In the genomic region with DNA sequence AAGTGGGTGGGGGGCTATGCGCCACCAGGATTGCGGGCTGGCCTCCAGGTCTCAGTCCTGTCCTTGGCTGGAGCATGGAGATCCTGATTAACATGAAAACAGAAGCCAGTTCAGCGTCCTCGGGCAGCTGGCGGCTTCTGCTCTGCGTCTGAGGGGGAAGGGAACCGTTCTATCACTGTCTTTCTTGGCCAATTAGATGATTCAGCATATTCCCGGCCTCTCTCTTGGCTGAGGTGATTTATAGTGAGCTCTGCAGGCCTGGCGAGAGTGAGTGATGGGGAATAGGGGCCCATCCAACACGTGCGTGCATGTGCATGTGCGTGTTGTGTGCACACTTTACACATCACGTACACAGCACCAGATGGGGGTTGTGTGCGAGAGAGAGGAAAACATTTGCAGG, we compare ENCODE assay signal across 10 cellular contexts.
DNase-seq lines count a peak whose midpoint lies in the region; FAIRE-seq and TF ChIP-seq lines count a peak whose summit lies in the region.
"Had no signal": no experiment of that assay in that cellular context is flagged by ENCODE, and none has a peak within 500 bp of the region (broad histone marks: within the 10 kb centered on the region; RNA-seq: fewer than 3 reads in every experiment).

No MANE protein-coding gene starts in this region.

- peak overlapping the region; percentile 25 for H2AFZ ChIP-seq in ACC112 (ENCODE audit: low read length, unreplicated experiment)

- intact Hi-C loops in colonic mucosa (cut with DNase I), result no loop called here

- no peaks in the 10 kb centered on the region for H3K9me3 ChIP-seq in colonic mucosa

- DNase-seq in NCI-H146 (lab: John Stamatoyannopoulos, UW), result peak; percentile 69
- peak; percentile 49 for DNase-seq in choroid plexus epithelial cell (ENCODE audit: low read depth)
- peak; percentile 69 for DNase-seq in medulla oblongata (ENCODE audit: extremely low spot score)
- DNase-seq in colonic mucosa, result no peak
- DNase-seq in D721Med (ENCODE audit: insufficient read length, low spot score), result no peak
- no peak for DNase-seq in RKO (ENCODE audit: low spot score)
- no peak for DNase-seq in COLO829 (ENCODE audit: low spot score)
- DNase-seq: activated CD4-positive, alpha-beta memory T cell treated with anti-CD3 and anti-CD28 coated beads, Interleukin-2, amount 10 ng/mL, durations not matched to agents 7 days and 5 days; NCI-H1048 had no signal

- H3K79me2 ChIP-seq in ACC112 (ENCODE audit: control insufficient read depth, insufficient read depth, low read length, unreplicated experiment), result no peaks in the 10 kb centered on the region

- FAIRE-seq in D721Med (lab: Jason Lieb, UNC), result no peak

- no peaks in the 10 kb centered on the region for H3K36me3 ChIP-seq in ACC112 (ENCODE audit: insufficient read depth, low read length)
- no peaks in the 10 kb centered on the region for H3K36me3 ChIP-seq in colonic mucosa

- no peaks in the 10 kb centered on the region for H3K4me1 ChIP-seq in ACC112 (ENCODE audit: control insufficient read depth, insufficient read depth, low read length, unreplicated experiment)
- no peaks in the 10 kb centered on the region for H3K4me1 ChIP-seq in colonic mucosa

- H3K9ac ChIP-seq in colonic mucosa (ENCODE audit: low read depth in 2 of 2, low read length in 2 of 2), result no peak overlapping the region

- H3K27me3 ChIP-seq in ACC112 (ENCODE audit: insufficient read depth, low read length) (no peaks in the 10 kb centered on the region), colonic mucosa (peaks cover 5% of the 10 kb centered on the region)

- TF ChIP-seq CTCF in choroid plexus epithelial cell (conservative IDR thresholded peaks at IDR 0.05; ENCODE audit: low read depth, low read length) (no peak), colonic mucosa (IDR thresholded peaks at IDR 0.05) (no peak), D721Med (IDR thresholded peaks at IDR 0.05; ENCODE audit: insufficient read depth, missing control alignments) (no peak)

- 0 out of 2 replicates have a peak overlapping the region, but pooled peaks have one; percentile 37 for H3K4me3 ChIP-seq in ACC112 (ENCODE audit: low read depth, low read length)
- peak overlapping the region; percentile 34 for H3K4me3 ChIP-seq in choroid plexus epithelial cell (ENCODE audit: low read depth, low read length)
- no peak overlapping the region for H3K4me3 ChIP-seq in colonic mucosa

- H3K27ac ChIP-seq in ACC112 (ENCODE audit: low read depth, low read length) (no peak overlapping the region), colonic mucosa (no peak overlapping the region)

Comparison
In these comparisons a context has a peak if more than half of its experiments do, and no peak if none do; other contexts are left out.
1. DNase-seq: peak in NCI-H146 (single experiment), choroid plexus epithelial cell (single experiment) and medulla oblongata (single experiment); none in colonic mucosa (single experiment), D721Med (single experiment), RKO (single experiment) and COLO829 (single experiment).